1 cellular context compared by ENCODE assay signal in the genomic region with DNA sequence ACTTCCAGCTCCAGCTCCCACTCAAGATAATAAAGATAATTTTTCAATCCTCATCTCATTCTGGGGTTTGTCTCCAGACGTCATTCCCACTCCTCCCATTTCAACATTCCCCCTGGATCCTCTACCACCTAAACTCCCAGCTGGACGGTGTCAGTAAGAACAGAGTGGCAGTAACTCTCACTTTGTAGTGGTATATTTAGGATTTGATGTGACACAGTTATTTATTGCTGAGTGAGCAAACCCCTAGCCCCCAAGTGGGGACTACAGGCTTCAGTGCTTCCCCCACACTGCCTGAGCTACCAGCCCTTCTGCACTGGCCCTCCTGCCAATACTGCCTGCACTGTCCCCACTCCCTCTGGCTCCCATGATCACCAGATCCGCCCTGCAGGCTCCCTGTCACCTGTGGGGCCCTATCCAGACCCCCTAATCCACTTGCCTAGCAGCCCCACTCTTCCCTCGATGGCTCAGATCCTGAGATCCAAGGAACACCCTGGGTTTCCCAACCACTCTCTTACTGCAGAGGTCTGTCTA.
TF ChIP-seq lines count a peak whose summit lies in the region.

No MANE protein-coding gene starts in this region.

TF ChIP-seq in WTC11, 78 proteins besides CTCF, POLR2A, EP300 and RAD21 (continued from another document):
- TF ChIP-seq TEAD4 (CRISPR knock-in tag; IDR thresholded peaks at IDR 0.05): no peak
- TF ChIP-seq, protein P1, sequence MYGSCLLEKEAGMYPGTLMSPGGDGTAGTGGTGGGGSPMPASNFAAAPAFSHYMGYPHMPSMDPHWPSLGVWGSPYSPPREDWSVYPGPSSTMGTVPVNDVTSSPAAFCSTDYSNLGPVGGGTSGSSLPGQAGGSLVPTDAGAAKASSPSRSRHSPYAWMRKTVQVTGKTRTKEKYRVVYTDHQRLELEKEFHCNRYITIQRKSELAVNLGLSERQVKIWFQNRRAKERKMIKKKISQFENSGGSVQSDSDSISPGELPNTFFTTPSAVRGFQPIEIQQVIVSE (CRISPR knock-in tag; IDR thresholded peaks at IDR 0.05; ENCODE audit: borderline replicate concordance): no peak
- TF ChIP-seq, protein P2, sequence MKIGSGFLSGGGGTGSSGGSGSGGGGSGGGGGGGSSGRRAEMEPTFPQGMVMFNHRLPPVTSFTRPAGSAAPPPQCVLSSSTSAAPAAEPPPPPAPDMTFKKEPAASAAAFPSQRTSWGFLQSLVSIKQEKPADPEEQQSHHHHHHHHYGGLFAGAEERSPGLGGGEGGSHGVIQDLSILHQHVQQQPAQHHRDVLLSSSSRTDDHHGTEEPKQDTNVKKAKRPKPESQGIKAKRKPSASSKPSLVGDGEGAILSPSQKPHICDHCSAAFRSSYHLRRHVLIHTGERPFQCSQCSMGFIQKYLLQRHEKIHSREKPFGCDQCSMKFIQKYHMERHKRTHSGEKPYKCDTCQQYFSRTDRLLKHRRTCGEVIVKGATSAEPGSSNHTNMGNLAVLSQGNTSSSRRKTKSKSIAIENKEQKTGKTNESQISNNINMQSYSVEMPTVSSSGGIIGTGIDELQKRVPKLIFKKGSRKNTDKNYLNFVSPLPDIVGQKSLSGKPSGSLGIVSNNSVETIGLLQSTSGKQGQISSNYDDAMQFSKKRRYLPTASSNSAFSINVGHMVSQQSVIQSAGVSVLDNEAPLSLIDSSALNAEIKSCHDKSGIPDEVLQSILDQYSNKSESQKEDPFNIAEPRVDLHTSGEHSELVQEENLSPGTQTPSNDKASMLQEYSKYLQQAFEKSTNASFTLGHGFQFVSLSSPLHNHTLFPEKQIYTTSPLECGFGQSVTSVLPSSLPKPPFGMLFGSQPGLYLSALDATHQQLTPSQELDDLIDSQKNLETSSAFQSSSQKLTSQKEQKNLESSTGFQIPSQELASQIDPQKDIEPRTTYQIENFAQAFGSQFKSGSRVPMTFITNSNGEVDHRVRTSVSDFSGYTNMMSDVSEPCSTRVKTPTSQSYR (CRISPR knock-in tag; IDR thresholded peaks at IDR 0.05): no peak
- no peak for TF ChIP-seq FOXJ3 (CRISPR knock-in tag; IDR thresholded peaks at IDR 0.05; ENCODE audit: borderline replicate concordance)
- TF ChIP-seq GTF2I (CRISPR knock-in tag; conservative IDR thresholded peaks at IDR 0.05): no peak
- TF ChIP-seq NR2C2 (CRISPR knock-in tag; IDR thresholded peaks at IDR 0.05): no peak
- TF ChIP-seq, protein P3, sequence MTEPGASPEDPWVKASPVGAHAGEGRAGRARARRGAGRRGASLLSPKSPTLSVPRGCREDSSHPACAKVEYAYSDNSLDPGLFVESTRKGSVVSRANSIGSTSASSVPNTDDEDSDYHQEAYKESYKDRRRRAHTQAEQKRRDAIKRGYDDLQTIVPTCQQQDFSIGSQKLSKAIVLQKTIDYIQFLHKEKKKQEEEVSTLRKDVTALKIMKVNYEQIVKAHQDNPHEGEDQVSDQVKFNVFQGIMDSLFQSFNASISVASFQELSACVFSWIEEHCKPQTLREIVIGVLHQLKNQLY (CRISPR knock-in tag; IDR thresholded peaks at IDR 0.05): no peak
- TF ChIP-seq OVOL2 (CRISPR knock-in tag; IDR thresholded peaks at IDR 0.05; ENCODE audit: borderline replicate concordance): no peak
- TF ChIP-seq, protein P4, sequence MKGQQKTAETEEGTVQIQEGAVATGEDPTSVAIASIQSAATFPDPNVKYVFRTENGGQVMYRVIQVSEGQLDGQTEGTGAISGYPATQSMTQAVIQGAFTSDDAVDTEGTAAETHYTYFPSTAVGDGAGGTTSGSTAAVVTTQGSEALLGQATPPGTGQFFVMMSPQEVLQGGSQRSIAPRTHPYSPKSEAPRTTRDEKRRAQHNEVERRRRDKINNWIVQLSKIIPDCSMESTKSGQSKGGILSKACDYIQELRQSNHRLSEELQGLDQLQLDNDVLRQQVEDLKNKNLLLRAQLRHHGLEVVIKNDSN (CRISPR knock-in tag; IDR thresholded peaks at IDR 0.05): no peak
- TF ChIP-seq ZBTB21 (CRISPR knock-in tag; IDR thresholded peaks at IDR 0.05; ENCODE audit: borderline replicate concordance): no peak
- TF ChIP-seq, protein P5, sequence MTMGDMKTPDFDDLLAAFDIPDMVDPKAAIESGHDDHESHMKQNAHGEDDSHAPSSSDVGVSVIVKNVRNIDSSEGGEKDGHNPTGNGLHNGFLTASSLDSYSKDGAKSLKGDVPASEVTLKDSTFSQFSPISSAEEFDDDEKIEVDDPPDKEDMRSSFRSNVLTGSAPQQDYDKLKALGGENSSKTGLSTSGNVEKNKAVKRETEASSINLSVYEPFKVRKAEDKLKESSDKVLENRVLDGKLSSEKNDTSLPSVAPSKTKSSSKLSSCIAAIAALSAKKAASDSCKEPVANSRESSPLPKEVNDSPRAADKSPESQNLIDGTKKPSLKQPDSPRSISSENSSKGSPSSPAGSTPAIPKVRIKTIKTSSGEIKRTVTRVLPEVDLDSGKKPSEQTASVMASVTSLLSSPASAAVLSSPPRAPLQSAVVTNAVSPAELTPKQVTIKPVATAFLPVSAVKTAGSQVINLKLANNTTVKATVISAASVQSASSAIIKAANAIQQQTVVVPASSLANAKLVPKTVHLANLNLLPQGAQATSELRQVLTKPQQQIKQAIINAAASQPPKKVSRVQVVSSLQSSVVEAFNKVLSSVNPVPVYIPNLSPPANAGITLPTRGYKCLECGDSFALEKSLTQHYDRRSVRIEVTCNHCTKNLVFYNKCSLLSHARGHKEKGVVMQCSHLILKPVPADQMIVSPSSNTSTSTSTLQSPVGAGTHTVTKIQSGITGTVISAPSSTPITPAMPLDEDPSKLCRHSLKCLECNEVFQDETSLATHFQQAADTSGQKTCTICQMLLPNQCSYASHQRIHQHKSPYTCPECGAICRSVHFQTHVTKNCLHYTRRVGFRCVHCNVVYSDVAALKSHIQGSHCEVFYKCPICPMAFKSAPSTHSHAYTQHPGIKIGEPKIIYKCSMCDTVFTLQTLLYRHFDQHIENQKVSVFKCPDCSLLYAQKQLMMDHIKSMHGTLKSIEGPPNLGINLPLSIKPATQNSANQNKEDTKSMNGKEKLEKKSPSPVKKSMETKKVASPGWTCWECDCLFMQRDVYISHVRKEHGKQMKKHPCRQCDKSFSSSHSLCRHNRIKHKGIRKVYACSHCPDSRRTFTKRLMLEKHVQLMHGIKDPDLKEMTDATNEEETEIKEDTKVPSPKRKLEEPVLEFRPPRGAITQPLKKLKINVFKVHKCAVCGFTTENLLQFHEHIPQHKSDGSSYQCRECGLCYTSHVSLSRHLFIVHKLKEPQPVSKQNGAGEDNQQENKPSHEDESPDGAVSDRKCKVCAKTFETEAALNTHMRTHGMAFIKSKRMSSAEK (CRISPR knock-in tag; IDR thresholded peaks at IDR 0.05; ENCODE audit: borderline replicate concordance): no peak
- TF ChIP-seq MYBL2 (CRISPR knock-in tag; IDR thresholded peaks at IDR 0.05): no peak
